In the genomic region with DNA sequence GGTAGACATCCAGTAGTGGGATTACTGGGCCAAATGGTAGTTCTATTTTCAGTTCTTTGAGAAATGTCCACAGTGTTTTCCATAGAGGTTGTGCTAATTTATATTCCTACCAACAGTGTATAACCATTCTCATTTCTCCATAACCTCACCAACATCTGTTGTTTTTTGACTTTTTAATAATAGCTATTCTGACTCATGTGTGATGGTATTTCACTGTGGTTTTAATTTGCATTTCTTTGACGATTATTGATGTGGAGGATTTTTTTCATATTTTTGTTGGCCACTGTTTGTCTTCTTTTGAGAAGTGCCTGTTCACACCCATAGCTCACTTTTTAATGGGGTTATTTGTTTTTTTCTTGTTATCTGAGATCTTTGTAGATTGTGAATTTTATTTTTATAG, we compare ENCODE assay signal across 27 cellular contexts.
DNase-seq lines count a peak whose midpoint lies in the region; ATAC-seq, FAIRE-seq and TF ChIP-seq lines count a peak whose summit lies in the region.
"Had no signal": no experiment of that assay in that cellular context is flagged by ENCODE, and none has a peak within 500 bp of the region (broad histone marks: within the 10 kb centered on the region; RNA-seq: fewer than 3 reads in every experiment).

No MANE protein-coding gene starts in this region.

- H3K4me1 Mint-ChIP-seq in astrocyte (ENCODE audit: low read depth, unreplicated experiment) = no peaks in the 10 kb centered on the region
- H3K4me1 Mint-ChIP-seq: activated naive CD4-positive, alpha-beta T cell treated with anti-CD3 and anti-CD28 coated beads, Interleukin-2, amount 50 U/mL, for 24 hours; nephron had no signal

- H3K79me1 ChIP-seq in neuronal stem cell (ENCODE audit: low read depth, low read length) = no peaks in the 10 kb centered on the region

- FAIRE-seq in astrocyte (lab: Jason Lieb, UNC) = no peak
- FAIRE-seq: GM12892, GM19239, RCC 7860 had no signal

- H3K36me3 ChIP-seq in astrocyte (ENCODE audit: insufficient read depth, low read length) (no peaks in the 10 kb centered on the region), neuronal stem cell (replicated peaks in 1 of 2; ENCODE audit: control insufficient read depth in 2 of 2, insufficient read depth in 2 of 2, low read length in 2 of 2) (no peaks in the 10 kb centered on the region)
- H3K36me3 ChIP-seq: esophagus muscularis mucosa, heart left ventricle, MG63, sigmoid colon, vagina had no signal

- intact Hi-C loops in dorsolateral prefrontal cortex (cut with DNase I) = no loop called here

- H3K23ac ChIP-seq in neuronal stem cell (ENCODE audit: low read depth, low read length, poor library complexity) = no peak overlapping the region

- H2BK5ac ChIP-seq in neuronal stem cell (ENCODE audit: low read length) = no peak overlapping the region

- H3K9me3 ChIP-seq in astrocyte (ENCODE audit: insufficient read depth, low read depth, low read length) = no peaks in the 10 kb centered on the region
- no peaks in the 10 kb centered on the region for H3K9me3 ChIP-seq in neuronal stem cell (replicated peaks in 1 of 2; ENCODE audit: control insufficient read depth in 2 of 2, insufficient read depth in 1 of 2, low read depth in 1 of 2, low read length in 2 of 2)
- H3K9me3 ChIP-seq: MG63, vagina had no signal

- no peaks in the 10 kb centered on the region for H3K4me1 ChIP-seq in astrocyte (ENCODE audit: insufficient read depth, low read length)
- no peaks in the 10 kb centered on the region for H3K4me1 ChIP-seq in neuronal stem cell (ENCODE audit: control insufficient read depth in 2 of 2, insufficient read depth in 1 of 2, low read depth in 1 of 2, low read length in 2 of 2)
- H3K4me1 ChIP-seq: esophagus muscularis mucosa, heart left ventricle, sigmoid colon, vagina had no signal

- H3K27me3 Mint-ChIP-seq in astrocyte (ENCODE audit: low read depth, unreplicated experiment) = no peaks in the 10 kb centered on the region
- H3K27me3 Mint-ChIP-seq: IgD-negative memory B cell had no signal

- H3K9ac ChIP-seq in astrocyte (ENCODE audit: low read length) (no peak overlapping the region), neuronal stem cell (ENCODE audit: low read depth, low read length, poor library complexity) (no peak overlapping the region)

- H2BK120ac ChIP-seq in neuronal stem cell (ENCODE audit: low read depth, low read length) = no peak overlapping the region

- H3K27ac Mint-ChIP-seq in astrocyte (ENCODE audit: unreplicated experiment) = no peak overlapping the region
- H3K27ac Mint-ChIP-seq: activated naive CD4-positive, alpha-beta T cell treated with anti-CD3 and anti-CD28 coated beads, Interleukin-2, amount 50 U/mL, for 24 hours; activated T-helper 1 cell treated with anti-CD3 and anti-CD28 coated beads, Interleukin-12 subunit alpha, Interleukin-12 subunit beta, Interleukin-2, Interleukin-4 antibody, amounts not matched to agents 30 ng/mL and 10 ng/mL and 1 ng/mL, durations not matched to agents 14 hours and 24 hours and 36 hours; IgD-negative memory B cell; nephron had no signal

- DNase-seq in HFF-Myc (ENCODE audit: extremely low read depth, low read depth) (peak; percentile 10), astrocyte (ENCODE audit: low read depth) (peak; percentile 76), fibroblast of pulmonary artery (ENCODE audit: low read depth) (peak; percentile 31), neuronal stem cell (ENCODE audit: low spot score) (no peak), dorsolateral prefrontal cortex (no peak)
- DNase-seq: activated CD4-positive, alpha-beta T cell treated with anti-CD3 and anti-CD28 coated beads for 48 hours; aorta; DMS53; effector memory CD4-positive, alpha-beta T cell; heart left ventricle; MG63; NCI-H1436; NCI-H526; sigmoid colon; T-helper 2 cell had no signal

- H3K4me3 Mint-ChIP-seq in astrocyte (ENCODE audit: unreplicated experiment) = no peak overlapping the region
- H3K4me3 Mint-ChIP-seq: activated naive CD4-positive, alpha-beta T cell treated with anti-CD3 and anti-CD28 coated beads, Interleukin-2, amount 50 U/mL, for 24 hours; activated T-helper 1 cell treated with anti-CD3 and anti-CD28 coated beads, Interleukin-12 subunit alpha, Interleukin-12 subunit beta, Interleukin-2, Interleukin-4 antibody, amounts not matched to agents 30 ng/mL and 10 ng/mL and 1 ng/mL, durations not matched to agents 14 hours and 24 hours and 36 hours; IgD-negative memory B cell; nephron had no signal

- H4K20me1 ChIP-seq in astrocyte (ENCODE audit: insufficient read depth, low read length) = no peaks in the 10 kb centered on the region

- no peak overlapping the region for H4K8ac ChIP-seq in neuronal stem cell (ENCODE audit: low read depth, low read length)

- no peak overlapping the region for H3K4me2 ChIP-seq in astrocyte (ENCODE audit: low read length)
- H3K4me2 ChIP-seq in neuronal stem cell (ENCODE audit: insufficient read depth, low read length, poor library complexity, severe bottlenecking) = no peak overlapping the region

- H2AK5ac ChIP-seq in neuronal stem cell (ENCODE audit: low read depth, low read length) = no peak overlapping the region

- H3K9me3 Mint-ChIP-seq in astrocyte (ENCODE audit: unreplicated experiment) = no peaks in the 10 kb centered on the region
- H3K9me3 Mint-ChIP-seq: activated naive CD4-positive, alpha-beta T cell treated with anti-CD3 and anti-CD28 coated beads, Interleukin-2, amount 50 U/mL, for 24 hours; activated T-helper 1 cell treated with anti-CD3 and anti-CD28 coated beads, Interleukin-12 subunit alpha, Interleukin-12 subunit beta, Interleukin-2, Interleukin-4 antibody, amounts not matched to agents 30 ng/mL and 10 ng/mL and 1 ng/mL, durations not matched to agents 14 hours and 24 hours and 36 hours had no signal

- no peak overlapping the region for H3K18ac ChIP-seq in neuronal stem cell (ENCODE audit: low read length)

- WGBS in neuronal stem cell (ENCODE audit: extremely low coverage in 2 of 2, insufficient read length in 2 of 2, insufficient replicate concordance in 1 of 2), 2 donors = no CpG with 5 or more reads among the region's 1 CpG

- H3K79me2 ChIP-seq in astrocyte (ENCODE audit: insufficient read depth, low read length) = no peaks in the 10 kb centered on the region

- H3K27ac ChIP-seq in astrocyte (ENCODE audit: low read depth, low read length) = no peak overlapping the region
- no peak overlapping the region for H3K27ac ChIP-seq in neuronal stem cell (replicated peaks; ENCODE audit: low read length)
- H3K27ac ChIP-seq in dorsolateral prefrontal cortex = no peak overlapping the region
- H3K27ac ChIP-seq: esophagus muscularis mucosa, heart left ventricle, HL-60, sigmoid colon, vagina had no signal

- H3K27me3 ChIP-seq in astrocyte (ENCODE audit: insufficient read depth, low read length) = no peaks in the 10 kb centered on the region
- H3K27me3 ChIP-seq in neuronal stem cell (ENCODE audit: control insufficient read depth in 3 of 3, insufficient read depth in 3 of 3, low read depth in 1 of 3, low read length in 3 of 3) = no peaks in the 10 kb centered on the region
- no peaks in the 10 kb centered on the region for H3K27me3 ChIP-seq in dorsolateral prefrontal cortex
- H3K27me3 ChIP-seq: esophagus muscularis mucosa, heart left ventricle, MG63, sigmoid colon, vagina had no signal

- H3K4me3 ChIP-seq in HFF-Myc (replicated peaks; ENCODE audit: low read depth, low read length) (no peak overlapping the region), astrocyte (ENCODE audit: insufficient read depth, low read depth, low read length) (no peak overlapping the region), fibroblast of pulmonary artery (replicated peaks; ENCODE audit: low read depth, low read length) (no peak overlapping the region), neuronal stem cell (ENCODE audit: low read length in 2 of 2) (no peak overlapping the region), dorsolateral prefrontal cortex (no peak overlapping the region)
- H3K4me3 ChIP-seq: esophagus muscularis mucosa, heart left ventricle, MG63, sigmoid colon, vagina had no signal

- no peak overlapping the region for H4K91ac ChIP-seq in neuronal stem cell (ENCODE audit: low read depth, low read length, poor library complexity)

- no peak overlapping the region for H3K4ac ChIP-seq in neuronal stem cell (ENCODE audit: low read length)

- TF ChIP-seq CTCF in HFF-Myc (IDR thresholded peaks at IDR 0.05; ENCODE audit: low read depth, low read length, missing control alignments) = no peak
- no peak for TF ChIP-seq CTCF in astrocyte (IDR thresholded peaks at IDR 0.05; ENCODE audit: insufficient read depth, low read depth, low read length)
- no peak for TF ChIP-seq CTCF in fibroblast of pulmonary artery (IDR thresholded peaks at IDR 0.05; ENCODE audit: low read length, missing control alignments)
- TF ChIP-seq CTCF in dorsolateral prefrontal cortex (IDR thresholded peaks at IDR 0.05 in 54 of 56, conservative IDR thresholded peaks at IDR 0.05 in 2 of 56; ENCODE audit: low read depth in 1 of 56, partially characterized antibody in 56 of 56) = no peak

- no peak overlapping the region for H2BK12ac ChIP-seq in neuronal stem cell (ENCODE audit: low read length)

- no peak overlapping the region for H2BK15ac ChIP-seq in neuronal stem cell (ENCODE audit: low read length)

- H3K36me3 Mint-ChIP-seq in astrocyte (ENCODE audit: low read depth, unreplicated experiment) = no peaks in the 10 kb centered on the region
- H3K36me3 Mint-ChIP-seq: activated naive CD4-positive, alpha-beta T cell treated with anti-CD3 and anti-CD28 coated beads, Interleukin-2, amount 50 U/mL, for 24 hours; IgD-negative memory B cell had no signal

- no peak overlapping the region for H3K14ac ChIP-seq in neuronal stem cell (ENCODE audit: low read length)

- ATAC-seq in GM21737 (IDR thresholded peaks at IDR 0.05; ENCODE audit: unreplicated experiment) = no peak
- no peak for ATAC-seq in SK-N-SH treated with all-trans-retinoic acid at 6 μM for 48 hours
- ATAC-seq: heart left ventricle had no signal

- H2AFZ ChIP-seq in astrocyte (ENCODE audit: low read depth, low read length) = no peak overlapping the region
- H2AFZ ChIP-seq in neuronal stem cell (ENCODE audit: low read length) = no peak overlapping the region

TF ChIP-seq in SK-N-SH treated with all-trans-retinoic acid at 6 μM for 48 hours, 23 proteins besides CTCF, POLR2A, EP300 and RAD21 (continues in another document):
- no peak for TF ChIP-seq RARB (CRISPR knock-in tag; IDR thresholded peaks at IDR 0.05)
- TF ChIP-seq TOX (CRISPR knock-in tag; IDR thresholded peaks at IDR 0.05; ENCODE audit: borderline replicate concordance) = no peak
- TF ChIP-seq TCF4 (CRISPR knock-in tag; IDR thresholded peaks at IDR 0.05; ENCODE audit: borderline replicate concordance) = no peak
- TF ChIP-seq ZFP30 (CRISPR knock-in tag; IDR thresholded peaks at IDR 0.05) = no peak
- no peak for TF ChIP-seq PPARA (CRISPR knock-in tag; IDR thresholded peaks at IDR 0.05; ENCODE audit: borderline replicate concordance)
- no peak for TF ChIP-seq GLIS3 (CRISPR knock-in tag; IDR thresholded peaks at IDR 0.05)
- TF ChIP-seq ZC3H10 (CRISPR knock-in tag; IDR thresholded peaks at IDR 0.05) = no peak
- TF ChIP-seq ESRRG (CRISPR knock-in tag; IDR thresholded peaks at IDR 0.05) = no peak
- no peak for TF ChIP-seq ZFP3 (CRISPR knock-in tag; IDR thresholded peaks at IDR 0.05)

Comparison
In these comparisons a context has a peak if more than half of its experiments do, and no peak if none do; other contexts are left out.
1. DNase-seq: peak in HFF-Myc (single experiment), astrocyte (single experiment) and fibroblast of pulmonary artery (single experiment); none in neuronal stem cell (single experiment) and dorsolateral prefrontal cortex (0 of 10).